Comparison of ENCODE assay signal across 26 cellular contexts in genomic region chr3:120332646-120333045, GRCh38. TPM values are rescaled to one million over a fixed set of nuclear protein-coding genes. Genes with fewer than 3 reads are reported as not detected.
"Had no signal": no experiment of that assay in that cellular context is flagged by ENCODE, and none has a peak within 500 bp of the region (broad histone marks: within the 10 kb centered on the region; RNA-seq: fewer than 3 reads in every experiment).

No MANE protein-coding gene starts in this region.

- H3K27me3 ChIP-seq: colonic mucosa, dorsolateral prefrontal cortex, esophagus muscularis mucosa, esophagus squamous epithelium, foreskin keratinocyte, gastrocnemius medialis, gastroesophageal sphincter, heart left ventricle, heart right ventricle had no signal

- DNase-seq: colonic mucosa; cortex of kidney; dermis blood vessel endothelial cell; dorsolateral prefrontal cortex; effector CD4-positive, alpha-beta T cell; effector CD8-positive, alpha-beta T cell; effector memory CD4-positive, alpha-beta T cell; effector memory CD8-positive, alpha-beta T cell; endodermal cell; erythroblast; esophagus squamous epithelium; foreskin fibroblast; foreskin keratinocyte; foreskin melanocyte; gastrocnemius medialis; glutamatergic neuron; heart left ventricle; heart right ventricle had no signal

- FAIRE-seq: colon, endometrium, endothelial cell of umbilical vein had no signal

- H3K27ac ChIP-seq: colonic mucosa, coronary artery, epithelial cell of prostate, esophagus muscularis mucosa, esophagus squamous epithelium, foreskin keratinocyte, gastrocnemius medialis, gastroesophageal sphincter, heart left ventricle, heart right ventricle had no signal

- H3K4me1 ChIP-seq: colonic mucosa, esophagus squamous epithelium, foreskin keratinocyte, gastrocnemius medialis had no signal

- H3K36me3 ChIP-seq: colonic mucosa had no signal

- H3K4me3 ChIP-seq: colonic mucosa, coronary artery, dorsolateral prefrontal cortex, esophagus muscularis mucosa, esophagus squamous epithelium, gastrocnemius medialis, gastroesophageal sphincter, heart left ventricle, heart right ventricle had no signal

- H3K9me3 ChIP-seq: colonic mucosa, esophagus muscularis mucosa, esophagus squamous epithelium, gastrocnemius medialis, gastroesophageal sphincter had no signal

- ATAC-seq: effector memory CD8-positive, alpha-beta T cell; esophagus mucosa; foreskin keratinocyte; gastrocnemius medialis; gastroesophageal sphincter; heart left ventricle; heart right ventricle had no signal

RNA-seq across cellular contexts. Expression of gene GPR156, which starts 47.6 kb away (rescaled TPM):
- total RNA-seq: dermis blood vessel endothelial cell had no signal
